In genomic region chr12:51392556-51393237, GRCh38 we compare ENCODE assay signal across 8 cellular contexts. TPM values are rescaled to one million over a fixed set of nuclear protein-coding genes. Genes with fewer than 3 reads are reported as not detected.
DNase-seq lines count a peak whose midpoint lies in the region; ATAC-seq and TF ChIP-seq lines count a peak whose summit lies in the region.

No MANE protein-coding gene starts in this region.

- no peaks in the 10 kb centered on the region for H3K9me3 ChIP-seq in cardiac muscle cell (ENCODE audit: low read depth)
- no peaks in the 10 kb centered on the region for H3K9me3 ChIP-seq in ascending aorta
- no peaks in the 10 kb centered on the region for H3K9me3 ChIP-seq in lower lobe of right lung

- H3K27me3 ChIP-seq in cardiac muscle cell (peaks cover 21% of the 10 kb centered on the region), ascending aorta (no peaks in the 10 kb centered on the region), lower lobe of right lung (ENCODE audit: low read depth) (peaks cover 7% of the 10 kb centered on the region)

- ATAC-seq in Right ventricle myocardium inferior (no peak), HG03571 (IDR thresholded peaks at IDR 0.05; ENCODE audit: unreplicated experiment) (peak; percentile 39), lower lobe of right lung (peak; percentile 25 to 38), HG02763 (IDR thresholded peaks at IDR 0.05; ENCODE audit: unreplicated experiment) (no peak)

- TF ChIP-seq CTCF in cardiac muscle cell (IDR thresholded peaks at IDR 0.05; ENCODE audit: low read depth, low read length) (no peak), ascending aorta (IDR thresholded peaks at IDR 0.05) (no peak), lower lobe of right lung (IDR thresholded peaks at IDR 0.05) (no peak)

- H3K36me3 ChIP-seq in cardiac muscle cell (no peaks in the 10 kb centered on the region), ascending aorta (no peaks in the 10 kb centered on the region), lower lobe of right lung (no peaks in the 10 kb centered on the region)

- no peak for DNase-seq in cardiac muscle cell (ENCODE audit: low read depth in 1 of 2, low spot score in 1 of 2)
- no peak for DNase-seq in Right ventricle myocardium inferior (ENCODE audit: missing footprints)
- DNase-seq in ascending aorta (ENCODE audit: low spot score in 2 of 2): no peak
- no peak for DNase-seq in lower lobe of right lung
- no peak for DNase-seq in activated effector memory CD4-positive, alpha-beta T cell treated with anti-CD3 and anti-CD28 coated beads, Interleukin-2, amount 50 U/mL, for 16 hours
- no peak for DNase-seq in middle frontal gyrus (ENCODE audit: extremely low spot score, low spot score)

- H3K4me1 ChIP-seq in cardiac muscle cell (ENCODE audit: low read depth) (peaks cover 13% of the 10 kb centered on the region), ascending aorta (peaks cover 0 to 7% of the 10 kb centered on the region in 2 donors), lower lobe of right lung (peaks cover 43% of the 10 kb centered on the region)

- intact Hi-C loops in Right ventricle myocardium inferior (cut with DNase I): no loop called here
- intact Hi-C loops in ascending aorta (cut with DNase I): no loop called here
- intact Hi-C loops in lower lobe of right lung (cut with DNase I): no loop called here

- peak overlapping the region; percentile 75 for H3K4me3 ChIP-seq in cardiac muscle cell
- H3K4me3 ChIP-seq in ascending aorta: peak overlapping the region; percentile 62 to 72
- H3K4me3 ChIP-seq in lower lobe of right lung: peak overlapping the region; percentile 70

- H3K27ac ChIP-seq in cardiac muscle cell (no peak overlapping the region), ascending aorta (no peak overlapping the region), lower lobe of right lung (peak overlapping the region; percentile 79)

RNA-seq across cellular contexts. Expression of gene GALNT6, which starts 1.5 kb away (rescaled TPM):
- total RNA-seq in cardiac muscle cell: 5.4 and 8.0 TPM in 2 replicates
- polyA plus RNA-seq in cardiac muscle cell: 4.3 and 5.2 TPM in 2 replicates
- 1.7 TPM for total RNA-seq in Right ventricle myocardium inferior
- total RNA-seq in ascending aorta: 67.2 TPM
- total RNA-seq in lower lobe of right lung: 24.0 TPM

RNA-seq across cellular contexts. Expression of gene SLC4A8, which starts 31.9 kb away (rescaled TPM):
- 3.5 and 4.9 TPM in 2 replicates for total RNA-seq in cardiac muscle cell
- 1.9 and 9.8 TPM in 2 replicates for polyA plus RNA-seq in cardiac muscle cell
- total RNA-seq in Right ventricle myocardium inferior: 0.08 TPM
- not detected for total RNA-seq in ascending aorta
- 8.3 TPM for total RNA-seq in lower lobe of right lung

RNA-seq across cellular contexts. Expression of gene CELA1, which starts 46.2 kb away (rescaled TPM):
- total RNA-seq in cardiac muscle cell (not detected in 2 replicates), Right ventricle myocardium inferior (not detected), ascending aorta (not detected), lower lobe of right lung (not detected)
- polyA plus RNA-seq in cardiac muscle cell: not detected in 2 replicates

Comparison
In these comparisons a context has a peak if more than half of its experiments do, and no peak if none do; other contexts are left out.
1. ATAC-seq: peak in HG03571 (single experiment) and lower lobe of right lung (2 of 2); none in Right ventricle myocardium inferior (single experiment) and HG02763 (single experiment).
2. Peak in every context shown above with its lines, with median percentiles within 50 percentile points of each other: H3K4me3 ChIP-seq.